20 cellular contexts compared by ENCODE assay signal in the genomic region with DNA sequence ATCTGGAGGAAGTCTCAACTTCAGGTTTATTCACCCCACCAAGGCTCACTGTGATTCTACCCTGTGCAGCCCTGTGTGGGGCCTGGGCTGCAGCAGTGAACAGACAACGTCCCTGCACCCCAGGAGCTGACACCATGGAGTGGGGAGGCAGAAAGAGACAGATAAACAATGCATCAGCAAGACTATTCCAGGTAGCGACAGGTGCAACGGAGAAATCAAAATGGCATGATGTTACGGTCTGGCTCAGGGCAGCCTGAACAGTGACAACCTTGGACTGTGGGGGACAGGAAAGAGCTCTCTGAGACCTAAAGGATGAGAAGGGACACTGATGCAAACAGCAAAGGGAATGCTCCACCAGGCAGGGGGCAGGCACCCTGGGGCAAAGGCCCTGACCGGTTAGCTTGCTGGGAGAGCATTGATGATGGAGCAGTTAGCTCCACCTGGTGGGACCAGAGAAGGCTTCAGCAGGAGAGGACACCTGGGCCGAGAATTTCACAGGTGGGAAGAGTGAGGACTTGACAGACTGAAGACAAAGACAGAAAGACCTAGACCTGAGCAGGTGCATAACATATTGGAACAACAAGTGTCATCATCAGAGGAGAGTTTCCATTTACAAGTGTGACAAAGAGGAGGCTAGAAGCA.
A peak's percentile ranks its signal among the peaks of the same experiment; 100 is the strongest.
DNase-seq lines count a peak whose midpoint lies in the region; ATAC-seq and TF ChIP-seq lines count a peak whose summit lies in the region.
"Had no signal": no experiment of that assay in that cellular context is flagged by ENCODE, and none has a peak within 500 bp of the region (broad histone marks: within the 10 kb centered on the region; RNA-seq: fewer than 3 reads in every experiment).

No MANE protein-coding gene starts in this region.

- intact Hi-C loops in OCI-LY7 (cut with micrococcal nuclease; ENCODE audit: unreplicated experiment) (no loop called here), psoas muscle (cut with DNase I) (no loop called here)

- H2AFZ ChIP-seq in SK-N-SH (ENCODE audit: low read depth) (no peak overlapping the region), OCI-LY7 (ENCODE audit: low read length) (no peak overlapping the region)

- TF ChIP-seq CTCF in SK-N-SH (IDR thresholded peaks at IDR 0.05) (no peak), OCI-LY7 (conservative IDR thresholded peaks at IDR 0.05; ENCODE audit: low read length) (0 out of 2 replicates have a peak, but pooled peaks have one; percentile 15), psoas muscle (IDR thresholded peaks at IDR 0.05) (no peak)

- TF ChIP-seq RAD21 in SK-N-SH (IDR thresholded peaks at IDR 0.05; ENCODE audit: low read length), result no peak

- H3K4me1 ChIP-seq in SK-N-SH (ENCODE audit: control insufficient read depth in 1 of 2, insufficient read depth in 2 of 2, low read depth in 1 of 2, low read length in 1 of 2) (peaks cover 0 to 36% of the 10 kb centered on the region in 2 experiments; a peak in 2 of 4 replicates), OCI-LY7 (ENCODE audit: insufficient read depth, low read length, poor library complexity, severe bottlenecking) (no peaks in the 10 kb centered on the region), psoas muscle (no peaks in the 10 kb centered on the region)
- H3K4me1 ChIP-seq: BE2C, HAP-1 had no signal

- TF ChIP-seq EP300 in SK-N-SH (IDR thresholded peaks at IDR 0.05; ENCODE audit: borderline replicate concordance in 1 of 2, low read depth in 1 of 2, low read length in 1 of 2), result no peak

- POLR2A ChIA-PET in SK-N-SH (lab: Yijun Ruan, JAX) (no interaction called here), OCI-LY7 (lab: Charles Lee) (no interaction called here)

- no peak for ATAC-seq in SK-N-SH treated with all-trans-retinoic acid at 6 μM for 48 hours
- ATAC-seq in left lobe of liver, result peak; percentile 42
- ATAC-seq in psoas muscle, result no peak

- H3K9me3 ChIP-seq in SK-N-SH (no peaks in the 10 kb centered on the region), OCI-LY7 (ENCODE audit: low read length) (no peaks in the 10 kb centered on the region), psoas muscle (no peaks in the 10 kb centered on the region)
- H3K9me3 ChIP-seq: BE2C, HAP-1, MG63 had no signal

- H3K9me2 ChIP-seq in SK-N-SH (no peaks in the 10 kb centered on the region), OCI-LY7 (ENCODE audit: insufficient read depth, low read length) (no peaks in the 10 kb centered on the region)

- H3K27ac ChIP-seq in SK-N-SH (ENCODE audit: low read depth in 2 of 2, low read length in 1 of 2), result peak overlapping the region in 1 of 2 experiments; percentile 86; a peak in 2 of 4 replicates
- no peak overlapping the region for H3K27ac ChIP-seq in OCI-LY7 (ENCODE audit: low read depth, low read length, poor library complexity, severe bottlenecking)
- H3K27ac ChIP-seq in psoas muscle, result no peak overlapping the region

- WGBS in SK-N-SH (ENCODE audit: low lambda C conversion rate), result 37% methylated on average over 6 of the region's 6 CpGs
- 85 to 87% (median 86%) methylated on average over 6 of the region's 6 CpGs for WGBS in psoas muscle, 3 donors

- H3K4me2 ChIP-seq in SK-N-SH, result no peak overlapping the region
- no peak overlapping the region for H3K4me2 ChIP-seq in OCI-LY7 (ENCODE audit: low read length)

- H3K36me3 ChIP-seq in SK-N-SH (replicated peaks in 1 of 2; ENCODE audit: control insufficient read depth in 1 of 2, insufficient read depth in 2 of 2, low read length in 1 of 2), result no peaks in the 10 kb centered on the region
- no peaks in the 10 kb centered on the region for H3K36me3 ChIP-seq in OCI-LY7 (ENCODE audit: insufficient read depth, low read length)
- no peaks in the 10 kb centered on the region for H3K36me3 ChIP-seq in psoas muscle (ENCODE audit: insufficient read depth in 1 of 2, low read depth in 1 of 2)
- H3K36me3 ChIP-seq: BE2C, HAP-1, MG63 had no signal

- H4K20me1 ChIP-seq in SK-N-SH (ENCODE audit: insufficient read depth) (no peaks in the 10 kb centered on the region), OCI-LY7 (ENCODE audit: insufficient read depth, low read length) (no peaks in the 10 kb centered on the region)

- H3F3A ChIP-seq in SK-N-SH (replicated peaks; ENCODE audit: insufficient read depth), result no peaks in the 10 kb centered on the region

- H3K79me2 ChIP-seq in SK-N-SH (ENCODE audit: insufficient read depth) (no peaks in the 10 kb centered on the region), OCI-LY7 (ENCODE audit: insufficient read depth, low read depth, low read length) (no peaks in the 10 kb centered on the region)

- CTCF ChIA-PET in SK-N-SH (lab: Yijun Ruan, JAX) (interaction anchor here (0.8 to 4.7 kb wide), 7 partner anchors 11 to 897 kb away, joined by 3 to 23 read pairs (median 3); partner anchors contain the start of gene PTPRU), OCI-LY7 (lab: Charles Lee; ENCODE audit: unreplicated experiment) (no interaction called here)

- DNase-seq in SK-N-SH (peak; percentile 31), OCI-LY7 (ENCODE audit: low spot score) (no peak), left lobe of liver (ENCODE audit: low spot score) (no peak), psoas muscle (no peak), NCI-H446 (lab: John Stamatoyannopoulos, UW) (no peak), AML-193 (lab: John Stamatoyannopoulos, UW) (no peak)
- no peak for DNase-seq in activated T-cell treated with anti-CD3 and anti-CD28 coated beads, Interleukin-2, amount 50 U/mL, for 1 hour
- DNase-seq: BE2C, DMS53, GF-D8, Kasumi-1, MG63, NCI-H1694 treated with DMSO at 0.1 percent for 48 hours, NCI-H2081 treated with DMSO at 0.1 percent for 48 hours, NCI-H2227 treated with DMSO at 0.1 percent for 48 hours, NCI-H526 treated with DMSO at 0.1 percent for 48 hours, Right ventricle myocardium superior, SW 1271 had no signal

- no TSS peak for BruUV-seq in OCI-LY7 (replicated peaks; lab: Mats Ljungman, UMichigan)

- H3K4me3 ChIP-seq in SK-N-SH (ENCODE audit: low read depth in 2 of 2, low read length in 1 of 2) (no peak overlapping the region), OCI-LY7 (ENCODE audit: low read depth, low read length, poor library complexity, severe bottlenecking) (no peak overlapping the region), psoas muscle (no peak overlapping the region)
- H3K4me3 ChIP-seq: HAP-1, MG63 had no signal

- H3K9ac ChIP-seq in SK-N-SH, result no peak overlapping the region

- H3K27me3 ChIP-seq in SK-N-SH (ENCODE audit: insufficient read depth) (no peaks in the 10 kb centered on the region), psoas muscle (ENCODE audit: insufficient read depth in 3 of 3, low read length in 2 of 3) (no peaks in the 10 kb centered on the region)
- H3K27me3 ChIP-seq: BE2C had no signal

TF ChIP-seq in SK-N-SH, 30 proteins besides CTCF, POLR2A, EP300 and RAD21:
- TF ChIP-seq ZBTB33 (IDR thresholded peaks at IDR 0.05; ENCODE audit: borderline replicate concordance, low read depth) (no peak), RCOR1 (IDR thresholded peaks at IDR 0.05; ENCODE audit: low read length) (no peak), USF2 (IDR thresholded peaks at IDR 0.05; ENCODE audit: borderline replicate concordance, low read depth, low read length) (no peak), GABPA (IDR thresholded peaks at IDR 0.05; ENCODE audit: low read depth) (no peak)
TF ChIP-seq in SK-N-SH: peak in this region for 0.

TF ChIP-seq in SK-N-SH treated with all-trans-retinoic acid at 6 μM for 48 hours, 23 proteins besides CTCF, POLR2A, EP300 and RAD21 (continues in another document):
- TF ChIP-seq ZNF8 (CRISPR knock-in tag; IDR thresholded peaks at IDR 0.05) (no peak), RARB (CRISPR knock-in tag; IDR thresholded peaks at IDR 0.05) (no peak), TCF4 (CRISPR knock-in tag; IDR thresholded peaks at IDR 0.05; ENCODE audit: borderline replicate concordance) (no peak), PPARA (CRISPR knock-in tag; IDR thresholded peaks at IDR 0.05; ENCODE audit: borderline replicate concordance) (no peak), SNAI2 (CRISPR knock-in tag; IDR thresholded peaks at IDR 0.05) (no peak), GLIS3 (CRISPR knock-in tag; IDR thresholded peaks at IDR 0.05) (no peak), ARNTL (CRISPR knock-in tag; IDR thresholded peaks at IDR 0.05; ENCODE audit: borderline replicate concordance, low read depth) (no peak)
- TF ChIP-seq, protein P1, sequence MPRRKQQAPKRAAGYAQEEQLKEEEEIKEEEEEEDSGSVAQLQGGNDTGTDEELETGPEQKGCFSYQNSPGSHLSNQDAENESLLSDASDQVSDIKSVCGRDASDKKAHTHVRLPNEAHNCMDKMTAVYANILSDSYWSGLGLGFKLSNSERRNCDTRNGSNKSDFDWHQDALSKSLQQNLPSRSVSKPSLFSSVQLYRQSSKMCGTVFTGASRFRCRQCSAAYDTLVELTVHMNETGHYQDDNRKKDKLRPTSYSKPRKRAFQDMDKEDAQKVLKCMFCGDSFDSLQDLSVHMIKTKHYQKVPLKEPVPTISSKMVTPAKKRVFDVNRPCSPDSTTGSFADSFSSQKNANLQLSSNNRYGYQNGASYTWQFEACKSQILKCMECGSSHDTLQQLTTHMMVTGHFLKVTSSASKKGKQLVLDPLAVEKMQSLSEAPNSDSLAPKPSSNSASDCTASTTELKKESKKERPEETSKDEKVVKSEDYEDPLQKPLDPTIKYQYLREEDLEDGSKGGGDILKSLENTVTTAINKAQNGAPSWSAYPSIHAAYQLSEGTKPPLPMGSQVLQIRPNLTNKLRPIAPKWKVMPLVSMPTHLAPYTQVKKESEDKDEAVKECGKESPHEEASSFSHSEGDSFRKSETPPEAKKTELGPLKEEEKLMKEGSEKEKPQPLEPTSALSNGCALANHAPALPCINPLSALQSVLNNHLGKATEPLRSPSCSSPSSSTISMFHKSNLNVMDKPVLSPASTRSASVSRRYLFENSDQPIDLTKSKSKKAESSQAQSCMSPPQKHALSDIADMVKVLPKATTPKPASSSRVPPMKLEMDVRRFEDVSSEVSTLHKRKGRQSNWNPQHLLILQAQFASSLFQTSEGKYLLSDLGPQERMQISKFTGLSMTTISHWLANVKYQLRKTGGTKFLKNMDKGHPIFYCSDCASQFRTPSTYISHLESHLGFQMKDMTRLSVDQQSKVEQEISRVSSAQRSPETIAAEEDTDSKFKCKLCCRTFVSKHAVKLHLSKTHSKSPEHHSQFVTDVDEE (CRISPR knock-in tag; IDR thresholded peaks at IDR 0.05), result no peak
- TF ChIP-seq, protein P2, sequence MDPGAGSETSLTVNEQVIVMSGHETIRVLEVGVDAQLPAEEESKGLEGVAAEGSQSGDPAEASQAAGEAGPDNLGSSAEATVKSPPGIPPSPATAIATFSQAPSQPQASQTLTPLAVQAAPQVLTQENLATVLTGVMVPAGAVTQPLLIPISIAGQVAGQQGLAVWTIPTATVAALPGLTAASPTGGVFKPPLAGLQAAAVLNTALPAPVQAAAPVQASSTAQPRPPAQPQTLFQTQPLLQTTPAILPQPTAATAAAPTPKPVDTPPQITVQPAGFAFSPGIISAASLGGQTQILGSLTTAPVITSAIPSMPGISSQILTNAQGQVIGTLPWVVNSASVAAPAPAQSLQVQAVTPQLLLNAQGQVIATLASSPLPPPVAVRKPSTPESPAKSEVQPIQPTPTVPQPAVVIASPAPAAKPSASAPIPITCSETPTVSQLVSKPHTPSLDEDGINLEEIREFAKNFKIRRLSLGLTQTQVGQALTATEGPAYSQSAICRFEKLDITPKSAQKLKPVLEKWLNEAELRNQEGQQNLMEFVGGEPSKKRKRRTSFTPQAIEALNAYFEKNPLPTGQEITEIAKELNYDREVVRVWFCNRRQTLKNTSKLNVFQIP (CRISPR knock-in tag; IDR thresholded peaks at IDR 0.05; ENCODE audit: borderline replicate concordance, low read depth), result no peak
